ENCODE assay signal across 1 cellular context in genomic region chr17:57531078-57531477, GRCh38.
TF ChIP-seq lines count a peak whose summit lies in the region.

No MANE protein-coding gene starts in this region.

TF ChIP-seq in HepG2, 621 proteins besides CTCF, POLR2A, EP300 and RAD21 (continued from another document):
- TF ChIP-seq PRDM4 (CRISPR knock-in tag; IDR thresholded peaks at IDR 0.05; ENCODE audit: borderline replicate concordance) (no peak), ZNF879 (CRISPR knock-in tag; IDR thresholded peaks at IDR 0.05) (no peak), PREB (CRISPR knock-in tag; IDR thresholded peaks at IDR 0.05) (no peak), ATF1 (CRISPR knock-in tag; IDR thresholded peaks at IDR 0.05) (no peak), GPBP1L1 (CRISPR knock-in tag; IDR thresholded peaks at IDR 0.05) (no peak), GMEB1 (CRISPR knock-in tag; IDR thresholded peaks at IDR 0.05; ENCODE audit: borderline replicate concordance) (no peak), ONECUT2 (CRISPR knock-in tag; IDR thresholded peaks at IDR 0.05) (no peak), ZNF3 (CRISPR knock-in tag; IDR thresholded peaks at IDR 0.05) (no peak), ZBTB20 (CRISPR knock-in tag; IDR thresholded peaks at IDR 0.05; ENCODE audit: borderline replicate concordance, low read depth) (no peak), NFYC (CRISPR knock-in tag; IDR thresholded peaks at IDR 0.05) (no peak), MYPOP (CRISPR knock-in tag; IDR thresholded peaks at IDR 0.05) (no peak), ZFP82 (CRISPR knock-in tag; IDR thresholded peaks at IDR 0.05; ENCODE audit: borderline replicate concordance) (peak; percentile 60; the same call in 1 of the 2 replicates)
